20 cellular contexts compared by ENCODE assay signal in genomic region chr2:73109796-73110540, GRCh38. TPM values are rescaled to one million over a fixed set of nuclear protein-coding genes. Genes with fewer than 3 reads are reported as not detected.
DNase-seq lines count a peak whose midpoint lies in the region; ATAC-seq and TF ChIP-seq lines count a peak whose summit lies in the region.
"Had no signal": no experiment of that assay in that cellular context is flagged by ENCODE, and none has a peak within 500 bp of the region (broad histone marks: within the 10 kb centered on the region; RNA-seq: fewer than 3 reads in every experiment).

No MANE protein-coding gene starts in this region.

- peaks cover 19% of the 10 kb centered on the region for H3F3A ChIP-seq in MM.1S (ENCODE audit: insufficient read depth, low read length)

- TF ChIP-seq RAD21 in IMR-90 (IDR thresholded peaks at IDR 0.05; ENCODE audit: low read length), result no peak

- H3K9ac ChIP-seq in IMR-90 (ENCODE audit: low read depth, low read length) (no peak overlapping the region), MM.1S (ENCODE audit: low read length) (no peak overlapping the region)

- H4K5ac ChIP-seq in IMR-90 (ENCODE audit: low read depth, low read length), result no peak overlapping the region

- peak overlapping the region; percentile 84 for H2AK9ac ChIP-seq in IMR-90 (replicated peaks; ENCODE audit: low read depth, low read length, poor library complexity)

- no peak overlapping the region; the same call in 1 of the 2 replicates for H3K23ac ChIP-seq in IMR-90 (ENCODE audit: low read depth, low read length)

- peaks cover 2% of the 10 kb centered on the region; the same call in 1 of the 2 replicates for H3K36me3 ChIP-seq in IMR-90 (ENCODE audit: control insufficient read depth, insufficient read depth, low read length)
- H3K36me3 ChIP-seq in MM.1S (replicated peaks; ENCODE audit: insufficient read depth, low read length), result no peaks in the 10 kb centered on the region
- H3K36me3 ChIP-seq: upper lobe of left lung had no signal

- no TSS peak for BruUV-seq in IMR-90 (replicated peaks; lab: Mats Ljungman, UMichigan)

- no peak overlapping the region for H2BK20ac ChIP-seq in IMR-90 (ENCODE audit: low read depth, low read length)

- no peak overlapping the region for H3K56ac ChIP-seq in IMR-90 (ENCODE audit: extremely low read depth, insufficient read depth, low read length)

- intact Hi-C loops in IMR-90 (cut with micrococcal nuclease), result no loop called here

- peaks cover 52% of the 10 kb centered on the region for H3K9me1 ChIP-seq in IMR-90 (ENCODE audit: insufficient read depth, low read length)

- H3K27ac ChIP-seq in AG04450 (ENCODE audit: low read depth, low read length) (no peak overlapping the region), IMR-90 (ENCODE audit: insufficient read depth, low read length) (no peak overlapping the region), MM.1S (ENCODE audit: low read length) (no peak overlapping the region)
- H3K27ac ChIP-seq: upper lobe of left lung had no signal

- H3K79me2 ChIP-seq in MM.1S (ENCODE audit: low read length), result peaks cover 59% of the 10 kb centered on the region

- H2AFZ ChIP-seq in IMR-90 (replicated peaks; ENCODE audit: low read length, poor library complexity), result no peak overlapping the region
- no peak overlapping the region for H2AFZ ChIP-seq in MM.1S (ENCODE audit: low read length)

- peak overlapping the region; percentile 81 for H2BK5ac ChIP-seq in IMR-90 (ENCODE audit: low read depth, low read length, poor library complexity, severe bottlenecking)

- peak overlapping the region; percentile 51; the same call in 1 of the 2 replicates for H2AK5ac ChIP-seq in IMR-90 (ENCODE audit: low read depth, low read length)

- no peak overlapping the region for H3K18ac ChIP-seq in IMR-90 (ENCODE audit: low read depth, low read length)

- no CpG with 5 or more reads among the region's 4 CpGs for WGBS in IMR-90 (ENCODE audit: extremely low coverage in 2 of 2, insufficient read length in 1 of 2), 2 experiments

- no peak overlapping the region; the same call in 2 of the 3 replicates for H2BK15ac ChIP-seq in IMR-90 (ENCODE audit: low read depth, low read length)

- H3K9me2 ChIP-seq in MM.1S (replicated peaks; ENCODE audit: insufficient read depth, low read length), result no peaks in the 10 kb centered on the region

- H3K79me1 ChIP-seq in IMR-90 (ENCODE audit: low read depth in 1 of 2, low read length in 2 of 2), result peaks cover 7 to 67% of the 10 kb centered on the region in 2 experiments; a peak in 3 of 4 replicates

- no peak overlapping the region for H4K91ac ChIP-seq in IMR-90 (ENCODE audit: insufficient read depth, low read depth, low read length)

- peaks cover 3% of the 10 kb centered on the region for H3K9me3 ChIP-seq in AG04450 (ENCODE audit: control insufficient read depth, insufficient read depth, low read length)
- H3K9me3 ChIP-seq in IMR-90 (ENCODE audit: control insufficient read depth, insufficient read depth, low read length), result no peaks in the 10 kb centered on the region
- no peaks in the 10 kb centered on the region for H3K9me3 ChIP-seq in MM.1S (replicated peaks; ENCODE audit: insufficient read depth, low read length)
- H3K9me3 ChIP-seq: upper lobe of left lung had no signal

- H3K4me1 Mint-ChIP-seq in endothelial cell (ENCODE audit: unreplicated experiment), result peaks cover 27% of the 10 kb centered on the region
- H3K4me1 Mint-ChIP-seq in nephron, result peaks cover 22% of the 10 kb centered on the region
- H3K4me1 Mint-ChIP-seq in chondrocyte (ENCODE audit: low read depth), result peaks cover 52% of the 10 kb centered on the region

- peaks cover 14% of the 10 kb centered on the region for H3K36me3 Mint-ChIP-seq in endothelial cell (ENCODE audit: low read depth, unreplicated experiment)
- no peaks in the 10 kb centered on the region for H3K36me3 Mint-ChIP-seq in nephron (ENCODE audit: low read depth)
- H3K36me3 Mint-ChIP-seq in chondrocyte (ENCODE audit: low read depth), result peaks cover 1% of the 10 kb centered on the region
- H3K36me3 Mint-ChIP-seq: activated naive CD8-positive, alpha-beta T cell treated with anti-CD3 and anti-CD28 coated beads, Interleukin-2, amount 10 ng/mL, durations not matched to agents 7 days and 5 days had no signal

- H3K4me2 ChIP-seq in IMR-90 (ENCODE audit: low read depth, low read length) (peak overlapping the region; percentile 95; the same call in 1 of the 2 replicates), MM.1S (ENCODE audit: low read depth, low read length) (no peak overlapping the region)

- H3K9me3 Mint-ChIP-seq in endothelial cell (ENCODE audit: unreplicated experiment), result no peaks in the 10 kb centered on the region
- H3K9me3 Mint-ChIP-seq in nephron, result no peaks in the 10 kb centered on the region
- H3K9me3 Mint-ChIP-seq in chondrocyte (ENCODE audit: low read depth), result no peaks in the 10 kb centered on the region
- H3K9me3 Mint-ChIP-seq: activated naive CD8-positive, alpha-beta T cell treated with anti-CD3 and anti-CD28 coated beads, Interleukin-2, amount 10 ng/mL, durations not matched to agents 7 days and 5 days; central memory CD8-positive, alpha-beta T cell had no signal

- H3K27ac Mint-ChIP-seq in endothelial cell (ENCODE audit: unreplicated experiment) (peak overlapping the region; percentile 2), nephron (no peak overlapping the region), chondrocyte (ENCODE audit: unreplicated experiment) (no peak overlapping the region)
- H3K27ac Mint-ChIP-seq: activated naive CD8-positive, alpha-beta T cell treated with anti-CD3 and anti-CD28 coated beads, Interleukin-2, amount 10 ng/mL, durations not matched to agents 7 days and 5 days; B cell had no signal

- H4K20me1 ChIP-seq in IMR-90 (ENCODE audit: insufficient read depth, low read length) (peaks cover 67% of the 10 kb centered on the region), MM.1S (ENCODE audit: insufficient read depth, low read length) (no peaks in the 10 kb centered on the region)

- H3K4me3 ChIP-seq in AG04450 (ENCODE audit: low read depth, low read length) (0 out of 2 replicates have a peak overlapping the region, but pooled peaks have one; percentile 25), IMR-90 (ENCODE audit: insufficient read depth, low read depth, low read length) (no peak overlapping the region), MM.1S (ENCODE audit: low read length) (no peak overlapping the region)

- no peak for TF ChIP-seq POLR2A in IMR-90 (IDR thresholded peaks at IDR 0.05; ENCODE audit: low read depth, low read length)

- DNase-seq in AG04450 (ENCODE audit: low read depth, low spot score), result no peak
- no peak for DNase-seq in IMR-90
- no peak for DNase-seq in endothelial cell (ENCODE audit: low spot score)
- no peak for DNase-seq in MM.1S
- DNase-seq in chondrocyte (ENCODE audit: low spot score), result no peak
- DNase-seq in stimulated activated CD4-positive, alpha-beta T cell treated with anti-CD3 and anti-CD28 coated beads, Interleukin-2, amount 100 ng/mL, for 24 hours, result no peak
- no peak for DNase-seq in NCI-H2081 treated with DMSO at 0.1 percent for 48 hours (lab: John Stamatoyannopoulos, UW)
- DNase-seq: activated naive CD8-positive, alpha-beta T cell treated with anti-CD3 and anti-CD28 coated beads, Interleukin-2, amount 10 ng/mL, durations not matched to agents 7 days and 5 days; activated T-cell treated with anti-CD3 and anti-CD28 coated beads for 4 hours; DMS79 treated with DMSO at 0.1 percent for 48 hours; left colon; NCI-H2029; NCI-H82; retina; stimulated activated CD4-positive, alpha-beta T cell treated with anti-CD3 and anti-CD28 coated beads, Interleukin-2, amount 100 ng/mL, for 48 hours; T-helper 2 cell; upper lobe of left lung had no signal

- TF ChIP-seq CTCF in AG04450 (IDR thresholded peaks at IDR 0.05; ENCODE audit: low read depth, low read length) (no peak), IMR-90 (conservative IDR thresholded peaks at IDR 0.05; ENCODE audit: low read depth, low read length) (no peak), endothelial cell (IDR thresholded peaks at IDR 0.05; ENCODE audit: unreplicated experiment) (no peak), nephron (IDR thresholded peaks at IDR 0.05; ENCODE audit: unreplicated experiment in 3 of 3) (no peak), MM.1S (IDR thresholded peaks at IDR 0.05; ENCODE audit: low read length) (no peak), chondrocyte (IDR thresholded peaks at IDR 0.05) (no peak)

- H3K4me3 Mint-ChIP-seq in endothelial cell (ENCODE audit: unreplicated experiment), result peak overlapping the region; percentile 39
- H3K4me3 Mint-ChIP-seq in nephron, result peak overlapping the region in 2 of 3 experiments; percentile 87 to 92
- no peak overlapping the region for H3K4me3 Mint-ChIP-seq in chondrocyte (ENCODE audit: unreplicated experiment)

- H2BK120ac ChIP-seq in IMR-90 (ENCODE audit: low read depth, low read length), result no peak overlapping the region

- dilution Hi-C loops in IMR-90 (cut with HindIII; ENCODE audit: low sequenced_read_pairs, unreplicated experiment), result no loop called here

- POLR2A ChIA-PET in AG04450 (lab: Yijun Ruan, JAX), result no interaction called here
- POLR2A ChIA-PET in IMR-90 (lab: Charles Lee; ENCODE audit: unreplicated experiment), result no interaction called here

- H3K27me3 Mint-ChIP-seq in endothelial cell (ENCODE audit: unreplicated experiment), result peaks cover 11% of the 10 kb centered on the region
- H3K27me3 Mint-ChIP-seq in nephron (ENCODE audit: low read depth), result peaks cover 31% of the 10 kb centered on the region
- H3K27me3 Mint-ChIP-seq in chondrocyte (ENCODE audit: low read depth), result no peaks in the 10 kb centered on the region
- H3K27me3 Mint-ChIP-seq: central memory CD8-positive, alpha-beta T cell had no signal

- H3K14ac ChIP-seq in IMR-90 (replicated peaks; ENCODE audit: low read depth, low read length), result peak overlapping the region; percentile 54

- H3K4ac ChIP-seq in IMR-90 (ENCODE audit: low read depth, low read length), result peak overlapping the region; percentile 78

- no peak for ATAC-seq in IMR-90 (ENCODE audit: low read depth)

- H3K27me3 ChIP-seq in AG04450 (ENCODE audit: control insufficient read depth, insufficient read depth, low read length), result no peaks in the 10 kb centered on the region
- no peaks in the 10 kb centered on the region for H3K27me3 ChIP-seq in IMR-90 (ENCODE audit: control insufficient read depth, insufficient read depth, low read length)
- H3K27me3 ChIP-seq in MM.1S (replicated peaks; ENCODE audit: insufficient read depth, low read length), result no peaks in the 10 kb centered on the region

- in situ Hi-C loops in IMR-90 (cut with MboI; ENCODE audit: low sequenced_read_pairs), result no loop called here

- H3K4me1 ChIP-seq in IMR-90 (ENCODE audit: control insufficient read depth, insufficient read depth, low read length), result peaks cover 35% of the 10 kb centered on the region
- H3K4me1 ChIP-seq in MM.1S (ENCODE audit: low read length), result peaks cover 10% of the 10 kb centered on the region; the same call in 1 of the 2 replicates

- H4K8ac ChIP-seq in IMR-90 (ENCODE audit: low read depth in 2 of 2, low read length in 2 of 2), result peak overlapping the region in 1 of 2 experiments; percentile 34; a peak in 1 of 4 replicates

- CTCF ChIA-PET in AG04450 (lab: Charles Lee) (interaction anchor here (0.6 to 2.5 kb wide), 7 partner anchors 24 to 103 kb away, joined by 3 to 14 read pairs (median 7); no protein-coding TSS in a partner anchor), IMR-90 (lab: Yijun Ruan, JAX) (interaction anchor here (1.1 to 1.2 kb wide), 2 partner anchors 21 to 47 kb away, joined by 3 to 4 read pairs; no protein-coding TSS in a partner anchor)

RNA-seq across cellular contexts. Expression of gene RAB11FIP5, which starts 2.8 kb away (rescaled TPM):
- polyA plus RNA-seq in AG04450 (2011; rRNA removed) (29.6 and 37.5 TPM in 2 replicates), IMR-90 (2012; rRNA removed) (34.5 and 36.0 TPM in 2 replicates)
- polyA minus RNA-seq in AG04450 (2011; rRNA and poly(A)+ RNA removed), result 54.0 and 57.0 TPM in 2 replicates
- total RNA-seq in IMR-90 (2012; rRNA removed) (21.4 and 21.5 TPM in 2 replicates), endothelial cell (ENCODE audit: unreplicated experiment) (27.8 TPM), chondrocyte (39.8 to 54.7 TPM (median 53.1 TPM) in 3 replicates)
- 28.4 and 35.6 TPM in 2 replicates for polyA plus RNA-seq in IMR-90 (2012; cell fraction: cytosol; rRNA removed)
- 30.1 and 35.6 TPM in 2 replicates for polyA plus RNA-seq in IMR-90 (2012; cell fraction: nucleus; rRNA removed; ENCODE audit: low replicate concordance)

RNA-seq across cellular contexts. Expression of gene SFXN5, which starts 38.5 kb away (rescaled TPM):
- polyA plus RNA-seq in AG04450 (2011; rRNA removed) (11.8 and 13.7 TPM in 2 replicates), IMR-90 (2012; rRNA removed) (14.3 and 17.0 TPM in 2 replicates)
- 16.3 and 24.6 TPM in 2 replicates for polyA minus RNA-seq in AG04450 (2011; rRNA and poly(A)+ RNA removed)
- total RNA-seq in IMR-90 (2012; rRNA removed) (8.3 and 8.6 TPM in 2 replicates), endothelial cell (ENCODE audit: unreplicated experiment) (29.8 TPM), chondrocyte (10.6 to 18.1 TPM (median 13.5 TPM) in 3 replicates)
- 7.1 and 7.6 TPM in 2 replicates for polyA plus RNA-seq in IMR-90 (2012; cell fraction: cytosol; rRNA removed)
- polyA plus RNA-seq in IMR-90 (2012; cell fraction: nucleus; rRNA removed; ENCODE audit: low replicate concordance), result 48.0 and 54.3 TPM in 2 replicates
